9 cellular contexts compared by ENCODE assay signal in the genomic region with DNA sequence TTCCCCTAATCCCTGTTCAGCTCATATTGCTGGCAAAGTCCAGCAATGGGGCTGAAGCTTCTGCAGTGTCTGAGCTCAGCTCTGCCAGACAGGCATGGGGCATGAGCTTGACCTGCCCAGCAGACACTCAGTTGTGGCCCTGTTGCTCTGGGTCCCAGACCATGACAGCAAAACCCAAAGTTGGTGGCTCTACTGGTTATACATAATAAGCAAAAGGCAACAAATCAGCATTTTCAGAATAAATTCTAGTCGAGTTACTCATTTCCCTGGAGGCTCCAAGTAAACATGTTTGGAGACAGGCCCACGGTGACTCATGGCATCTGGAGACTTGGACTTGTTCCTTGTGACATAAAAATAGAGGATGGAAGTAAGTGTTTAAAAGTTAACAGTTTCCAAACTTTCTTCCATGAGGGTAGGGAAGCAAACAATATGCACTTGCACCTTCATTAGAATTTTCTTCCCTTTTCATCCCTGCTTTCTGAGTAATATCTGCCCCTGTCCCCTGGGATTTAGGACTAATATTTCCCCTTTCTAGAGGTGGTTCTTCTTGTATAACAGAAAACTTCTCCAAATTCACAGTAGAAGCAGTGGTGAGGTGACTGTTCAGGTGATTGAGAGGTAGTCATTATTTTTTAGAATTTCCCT.
DNase-seq lines count a peak whose midpoint lies in the region; ATAC-seq and TF ChIP-seq lines count a peak whose summit lies in the region.
"Had no signal": no experiment of that assay in that cellular context is flagged by ENCODE, and none has a peak within 500 bp of the region (broad histone marks: within the 10 kb centered on the region; RNA-seq: fewer than 3 reads in every experiment).

No MANE protein-coding gene starts in this region.

- H3K36me3 ChIP-seq in adrenal gland (replicated peaks in 1 of 2) = peaks cover 0 to 5% of the 10 kb centered on the region in 2 donors
- peaks cover 0 to 34% (median 0%) of the 10 kb centered on the region in 9 donors for H3K36me3 ChIP-seq in heart right ventricle

- H3K27ac ChIP-seq in adrenal gland = peak overlapping the region in 4 of 5 donors; percentile 62 to 87 (median 70)
- H3K27ac ChIP-seq in heart right ventricle = peak overlapping the region in 9 of 10 donors; percentile 58 to 82 (median 74)

- H3K9me3 ChIP-seq in adrenal gland (replicated peaks in 1 of 3) (no peaks in the 10 kb centered on the region), heart right ventricle (no peaks in the 10 kb centered on the region)

- TF ChIP-seq POLR2A in adrenal gland (IDR thresholded peaks at IDR 0.05) = no peak

- H3K27me3 ChIP-seq in adrenal gland (no peaks in the 10 kb centered on the region), heart right ventricle (no peaks in the 10 kb centered on the region)

- ATAC-seq in heart right ventricle (peak; percentile 45 to 86 (median 83)), sciatic nerve (peak; percentile 80), GM19324 (IDR thresholded peaks at IDR 0.05; ENCODE audit: low FRiP score, unreplicated experiment) (no peak)
- ATAC-seq: GM12878 had no signal

- intact Hi-C loops in adrenal gland (cut with DNase I) = no loop called here
- intact Hi-C loops in heart right ventricle (cut with DNase I) = no loop called here
- intact Hi-C loops in sciatic nerve (cut with DNase I) = no loop called here

- TF ChIP-seq CTCF in adrenal gland (IDR thresholded peaks at IDR 0.05) (no peak), heart right ventricle (IDR thresholded peaks at IDR 0.05) (no peak)

- H3K4me3 ChIP-seq in adrenal gland = no peak overlapping the region
- no peak overlapping the region for H3K4me3 ChIP-seq in heart right ventricle
- H3K4me3 ChIP-seq: GM12878 had no signal

- H3K4me1 ChIP-seq in adrenal gland (replicated peaks in 1 of 2) (peaks cover 16 to 25% of the 10 kb centered on the region in 2 donors), heart right ventricle (peaks cover 24 to 88% (median 67%) of the 10 kb centered on the region in 9 donors)

- 6 to 21% (median 11%) methylated on average over 2 of the region's 2 CpGs for WGBS in adrenal gland, 4 donors
- 0 to 8% methylated on average over 2 of the region's 2 CpGs for WGBS in heart right ventricle, 2 donors

- DNase-seq in EH (ENCODE audit: low read depth) (peak; percentile 96), adrenal gland (peak; percentile 81 to 96 (median 91)), heart right ventricle (peak; percentile 60 to 90), sciatic nerve (ENCODE audit: low spot score) (peak; percentile 85), NCI-H2196 treated with DMSO at 0.1 percent for 48 hours (lab: John Stamatoyannopoulos, UW; ENCODE audit: unreplicated experiment) (no peak), NCI-H1092 (lab: John Stamatoyannopoulos, UW) (no peak)
- no peak for DNase-seq in activated CD4-positive, alpha-beta T cell treated with anti-CD3 and anti-CD28 coated beads, Interleukin-2, amount 50 U/mL, for 48 hours

Comparison
In these comparisons a context has a peak if more than half of its experiments do, and no peak if none do; other contexts are left out.
1. DNase-seq: peak in EH (single experiment), adrenal gland (7 of 7), heart right ventricle (2 of 2) and sciatic nerve (single experiment); none in NCI-H2196 treated with DMSO at 0.1 percent for 48 hours (single experiment), activated CD4-positive, alpha-beta T cell treated with anti-CD3 and anti-CD28 coated beads, Interleukin-2, amount 50 U/mL, for 48 hours (0 of 2) and NCI-H1092 (single experiment).